Comparison of ENCODE assay signal across 8 cellular contexts in genomic region chr9:121267689-121268597, GRCh38. TPM values are rescaled to one million over a fixed set of nuclear protein-coding genes. Genes with fewer than 3 reads are reported as not detected.
DNase-seq lines count a peak whose midpoint lies in the region; ATAC-seq, FAIRE-seq and TF ChIP-seq lines count a peak whose summit lies in the region.

GSN (plus strand) TSS chr9:121268162; CDS start chr9:121301972, 33,810 bp downstream.

- H3K9ac ChIP-seq in HUES6 (ENCODE audit: low read length) (peak within 1 kb of the TSS; percentile 64), SU-DHL-6 (ENCODE audit: low read length) (peak within 1 kb of the TSS; percentile 45)

- no peaks in the 10 kb centered on the region for H3K36me3 ChIP-seq in HUES6 (ENCODE audit: control insufficient read depth, insufficient read depth, low read length)
- H3K36me3 ChIP-seq in SU-DHL-6 (ENCODE audit: low read length): no peaks in the 10 kb centered on the region
- no peaks in the 10 kb centered on the region for H3K36me3 ChIP-seq in adrenal gland (replicated peaks in 1 of 2)
- no peaks in the 10 kb centered on the region for H3K36me3 ChIP-seq in pancreas

- no peaks in the 10 kb centered on the region for H3K9me2 ChIP-seq in SU-DHL-6 (replicated peaks; ENCODE audit: insufficient read depth, low read length)

- no peaks in the 10 kb centered on the region for H3F3A ChIP-seq in SU-DHL-6 (ENCODE audit: insufficient read depth)

- no peaks in the 10 kb centered on the region for H3K79me2 ChIP-seq in SU-DHL-6 (ENCODE audit: insufficient read depth, low read length)

- WGBS in adrenal gland, 4 donors: 0 to 2% (median 1%) methylated on average over 4 to 64 of the region's 64 CpGs
- WGBS in pancreas, 2 donors: 1% methylated on average over 52 to 64 of the region's 64 CpGs

- H3K4me3 ChIP-seq in HUES6 (ENCODE audit: low read depth, low read length): peak within 1 kb of the TSS; percentile 85
- H3K4me3 ChIP-seq in SU-DHL-6 (ENCODE audit: insufficient read depth, low read length, poor library complexity, severe bottlenecking): peak within 1 kb of the TSS; percentile 51
- peak within 1 kb of the TSS; percentile 67 to 93 (median 76) for H3K4me3 ChIP-seq in adrenal gland
- H3K4me3 ChIP-seq in pancreas: peak within 1 kb of the TSS; percentile 47 to 94 (median 61)

- no peak within 1 kb of the TSS for H3K27ac ChIP-seq in HUES6 (ENCODE audit: low read depth, low read length)
- H3K27ac ChIP-seq in SU-DHL-6 (ENCODE audit: low read depth, low read length): no peak within 1 kb of the TSS
- H3K27ac ChIP-seq in adrenal gland: peak within 1 kb of the TSS in 4 of 5 donors; percentile 44 to 89 (median 58)
- peak within 1 kb of the TSS in 3 of 4 donors; percentile 22 to 80 (median 72) for H3K27ac ChIP-seq in pancreas

- H3K4me2 ChIP-seq in SU-DHL-6 (ENCODE audit: low read depth, low read length, poor library complexity, severe bottlenecking): peak within 1 kb of the TSS; percentile 90

- ATAC-seq in GM19452 (IDR thresholded peaks at IDR 0.05; ENCODE audit: unreplicated experiment) (peak; percentile 59), pancreas (peak; percentile 91 to 97 (median 96))

- DNase-seq in C1 segment of cervical spinal cord (lab: John Stamatoyannopoulos, UW) (peak in 13 of 14 donors; percentile 31 to 95 (median 85)), adrenal gland (peak; percentile 67 to 88 (median 79)), cardiac septum (ENCODE audit: low spot score) (peak; percentile 94), pancreas (peak; percentile 76 to 96 (median 86)), ureter (ENCODE audit: low spot score) (peak; percentile 89)

- no peaks in the 10 kb centered on the region for H3K9me3 ChIP-seq in HUES6 (ENCODE audit: control insufficient read depth, insufficient read depth, low read depth, low read length)
- H3K9me3 ChIP-seq in SU-DHL-6 (ENCODE audit: insufficient read depth, low read length): no peaks in the 10 kb centered on the region
- H3K9me3 ChIP-seq in adrenal gland (replicated peaks in 1 of 3): no peaks in the 10 kb centered on the region
- no peaks in the 10 kb centered on the region for H3K9me3 ChIP-seq in pancreas

- TF ChIP-seq POLR2A in adrenal gland (IDR thresholded peaks at IDR 0.05): peak in 1 of 2 donors; percentile 67

- peak within 1 kb of the TSS; percentile 72 for H2AFZ ChIP-seq in SU-DHL-6 (ENCODE audit: low read depth, low read length, severe bottlenecking)

- no peaks in the 10 kb centered on the region for H4K20me1 ChIP-seq in SU-DHL-6 (ENCODE audit: low read depth, low read length)

- intact Hi-C loops in adrenal gland (cut with DNase I) (no loop called here), cardiac septum (cut with DNase I) (no loop called here), pancreas (cut with DNase I) (no loop called here)

- H3K4me1 ChIP-seq in HUES6 (ENCODE audit: control insufficient read depth, insufficient read depth, low read length) (peaks cover 31% of the 10 kb centered on the region), adrenal gland (replicated peaks in 1 of 2) (peaks cover 15 to 33% of the 10 kb centered on the region in 2 donors), pancreas (peaks cover 0 to 7% (median 0%) of the 10 kb centered on the region in 3 donors)

- peaks cover 70% of the 10 kb centered on the region for H3K27me3 ChIP-seq in HUES6 (ENCODE audit: control insufficient read depth, insufficient read depth, low read length)
- H3K27me3 ChIP-seq in SU-DHL-6 (ENCODE audit: low read length): no peaks in the 10 kb centered on the region
- H3K27me3 ChIP-seq in adrenal gland: no peaks in the 10 kb centered on the region
- H3K27me3 ChIP-seq in pancreas: no peaks in the 10 kb centered on the region

- TF ChIP-seq CTCF in SU-DHL-6 (IDR thresholded peaks at IDR 0.05; ENCODE audit: insufficient read depth, low read length, poor library complexity, severe bottlenecking) (no peak), adrenal gland (IDR thresholded peaks at IDR 0.05) (peak in 3 of 6 experiments; percentile 14 to 29 (median 23)), pancreas (IDR thresholded peaks at IDR 0.05) (no peak)

- no peak for FAIRE-seq in pancreas (lab: Jason Lieb, UNC)

RNA-seq across cellular contexts. Expression of gene GSN, which starts in this region (rescaled TPM):
- total RNA-seq in adrenal gland: 100 to 1,000 TPM; 152 to 735 (median 374) TPM
- 100 to 1,000 TPM in 2 of 3 donors, 10 to 100 TPM in 1; 78.5 to 432 (median 180) TPM for polyA plus RNA-seq in adrenal gland
- total RNA-seq in cardiac septum: 855 TPM
- total RNA-seq in pancreas: 100 to 1,000 TPM in 3 of 6 donors, 10 to 100 TPM in 3; 44.0 to 190 (median 97.8) TPM
- polyA plus RNA-seq in pancreas: 100 to 1,000 TPM; 154 to 193 TPM
- total RNA-seq in ureter: 510 TPM

Comparison
In these comparisons a context has a peak if more than half of its experiments do, and no peak if none do; other contexts are left out.
1. H3K27ac ChIP-seq: peak in adrenal gland (4 of 5) and pancreas (3 of 4); none in HUES6 (single experiment) and SU-DHL-6 (single experiment).
2. Peak in every context shown above with its lines, with median percentiles within 50 percentile points of each other: DNase-seq and H3K4me3 ChIP-seq.